Comparison of ENCODE assay signal across 34 cellular contexts in the genomic region with DNA sequence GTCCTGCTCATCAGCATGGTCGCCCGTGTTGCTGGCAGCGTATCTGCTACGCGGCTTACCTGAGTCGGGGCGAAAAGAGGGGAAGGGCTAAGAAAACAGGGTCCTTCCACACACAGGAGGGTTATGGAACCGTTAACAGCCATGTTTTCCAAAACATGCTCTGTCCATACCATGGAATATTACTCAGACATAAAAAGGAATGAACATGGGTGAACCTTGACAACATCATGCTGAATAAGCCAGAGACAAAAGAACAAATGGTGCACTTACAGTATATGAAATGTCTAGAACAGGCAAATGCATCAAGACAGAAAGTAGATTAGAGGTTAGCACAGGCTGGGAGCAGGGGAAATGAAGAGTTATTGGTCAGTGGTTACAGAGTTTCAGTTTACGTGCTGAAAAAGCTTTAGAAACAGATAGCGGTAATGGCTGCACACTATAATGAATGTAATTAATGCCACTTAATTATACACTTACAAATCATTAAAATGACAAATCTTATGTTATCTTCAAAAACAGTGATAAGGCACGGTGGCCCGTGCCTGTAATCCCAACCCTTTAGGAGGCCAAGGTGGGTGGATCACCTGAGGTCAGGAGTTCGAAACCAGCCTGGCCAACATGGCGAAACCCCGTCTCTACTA. TPM values are rescaled to one million over a fixed set of nuclear protein-coding genes. Genes with fewer than 3 reads are reported as not detected.
"Had no signal": no experiment of that assay in that cellular context is flagged by ENCODE, and none has a peak within 500 bp of the region (broad histone marks: within the 10 kb centered on the region; RNA-seq: fewer than 3 reads in every experiment).

No MANE protein-coding gene starts in this region.

- H3K36me3 ChIP-seq: Peyer's patch, SJSA1 had no signal

- H3K27me3 Mint-ChIP-seq: activated CD4-positive, alpha-beta T cell treated with anti-CD3 and anti-CD28 coated beads, Interleukin-2, amount 10 ng/mL, durations not matched to agents 24 days and 14 days; activated CD8-positive, alpha-beta T cell treated with anti-CD3 and anti-CD28 coated beads for 36 hours; activated naive CD4-positive, alpha-beta T cell treated with anti-CD3 and anti-CD28 coated beads, Interleukin-2, amount 10 ng/mL, durations not matched to agents 7 days and 5 days; activated naive CD8-positive, alpha-beta T cell; activated naive CD8-positive, alpha-beta T cell treated with anti-CD3 and anti-CD28 coated beads, Interleukin-2, amount 50 U/mL, for 24 hours; brain had no signal

- H3K9me3 ChIP-seq: MG63, Peyer's patch, SJSA1, SK-N-SH had no signal

- H3K9ac ChIP-seq: SK-N-SH had no signal

- H3K36me3 Mint-ChIP-seq: activated naive CD8-positive, alpha-beta T cell had no signal

- H3K4me2 ChIP-seq: SK-N-SH had no signal

- H3K27ac ChIP-seq: Peyer's patch, SJSA1 had no signal

- H3K4me1 ChIP-seq: Peyer's patch, SJSA1 had no signal

- H3K9me3 Mint-ChIP-seq: activated CD4-positive, alpha-beta T cell treated with anti-CD3 and anti-CD28 coated beads, Interleukin-2, amount 10 ng/mL, durations not matched to agents 24 days and 14 days; activated CD8-positive, alpha-beta T cell treated with anti-CD3 and anti-CD28 coated beads for 36 hours; activated naive CD4-positive, alpha-beta T cell treated with anti-CD3 and anti-CD28 coated beads, Interleukin-2, amount 10 ng/mL, durations not matched to agents 7 days and 5 days; activated naive CD8-positive, alpha-beta T cell treated with anti-CD3 and anti-CD28 coated beads, Interleukin-2, amount 50 U/mL, for 24 hours; activated T-cell treated with anti-CD3 and anti-CD28 coated beads, Interleukin-2, amount 50 U/mL, for 4 hours; activated T-helper 1 cell treated with anti-CD3 and anti-CD28 coated beads, Interleukin-12 subunit alpha, Interleukin-12 subunit beta, Interleukin-2, Interleukin-4 antibody, amounts not matched to agents 30 ng/mL and 10 ng/mL and 1 ng/mL, durations not matched to agents 14 hours and 24 hours and 36 hours; brain; T-helper 1 cell treated with Interleukin-12 subunit alpha and Interleukin-12 subunit beta and Interleukin-4 antibody, amounts not matched to agents 30 μg/mL and 1 μg/mL, for 36 hours; T-helper 2 cell treated with Interferon-gamma antibody and Interleukin-4, amounts not matched to agents 5 μg/mL and 100 μg/mL, for 36 hours had no signal

- ATAC-seq: activated CD8-positive, alpha-beta T cell treated with anti-CD3 and anti-CD28 coated beads for 36 hours; activated naive CD8-positive, alpha-beta T cell treated with anti-CD3 and anti-CD28 coated beads, Interleukin-2, amount 50 U/mL, for 24 hours; activated T-cell treated with anti-CD3 and anti-CD28 coated beads, Interleukin-2, amount 50 U/mL, for 4 hours; PC-3 had no signal

- H3K4me3 ChIP-seq: MG63, Peyer's patch, SJSA1 had no signal

- H3K27me3 ChIP-seq: MG63, Peyer's patch, SJSA1 had no signal

- DNase-seq: activated CD4-positive, alpha-beta T cell treated with anti-CD3 and anti-CD28 coated beads, Interleukin-2, amount 10 ng/mL, durations not matched to agents 24 days and 14 days; activated CD4-positive, alpha-beta T cell treated with anti-CD3 and anti-CD28 coated beads, Interleukin-2, amount 50 U/mL, for 4 hours; activated CD8-positive, alpha-beta memory T cell treated with anti-CD3 and anti-CD28 coated beads, Interleukin-2, amount 50 U/mL, for 4 hours; activated CD8-positive, alpha-beta T cell treated with anti-CD3 and anti-CD28 coated beads for 36 hours; activated naive CD4-positive, alpha-beta T cell treated with anti-CD3 and anti-CD28 coated beads, Interleukin-2, amount 10 ng/mL, durations not matched to agents 7 days and 5 days; activated naive CD8-positive, alpha-beta T cell treated with anti-CD3 and anti-CD28 coated beads, Interleukin-2, amount 50 U/mL, for 24 hours; activated T-cell treated with anti-CD3 and anti-CD28 coated beads for 4 hours; activated T-cell treated with anti-CD3 and anti-CD28 coated beads, Interleukin-2, amount 50 U/mL, for 4 hours; anterior cingulate cortex; caudate nucleus; cerebellar nuclear complex; MG63; NCI-H1048; NCI-H1105 treated with DMSO at 0.1 percent for 48 hours; NCI-H1436; NCI-H1694; NCI-H1930; NCI-H2081 treated with DMSO at 0.1 percent for 48 hours; NCI-H345; NCI-H524 treated with DMSO at 0.1 percent for 48 hours; NK-92 treated with Interleukin-12 subunit alpha and Interleukin-12 subunit beta, amount 100 ng/mL, for 24 hours; PC-3; Peyer's patch; RPMI8226; SHP77 treated with DMSO at 0.1 percent for 48 hours; SK-N-SH had no signal

- H3K4me3 Mint-ChIP-seq: activated CD4-positive, alpha-beta T cell treated with anti-CD3 and anti-CD28 coated beads, Interleukin-2, amount 10 ng/mL, durations not matched to agents 24 days and 14 days; activated CD8-positive, alpha-beta T cell treated with anti-CD3 and anti-CD28 coated beads for 36 hours; activated naive CD4-positive, alpha-beta T cell treated with anti-CD3 and anti-CD28 coated beads, Interleukin-2, amount 10 ng/mL, durations not matched to agents 7 days and 5 days; activated naive CD8-positive, alpha-beta T cell; activated naive CD8-positive, alpha-beta T cell treated with anti-CD3 and anti-CD28 coated beads, Interleukin-2, amount 50 U/mL, for 24 hours; activated T-cell treated with anti-CD3 and anti-CD28 coated beads, Interleukin-2, amount 50 U/mL, for 4 hours; activated T-helper 1 cell treated with anti-CD3 and anti-CD28 coated beads, Interleukin-12 subunit alpha, Interleukin-12 subunit beta, Interleukin-2, Interleukin-4 antibody, amounts not matched to agents 30 ng/mL and 10 ng/mL and 1 ng/mL, durations not matched to agents 14 hours and 24 hours and 36 hours; brain; T-helper 1 cell treated with Interleukin-12 subunit alpha and Interleukin-12 subunit beta and Interleukin-4 antibody, amounts not matched to agents 30 μg/mL and 1 μg/mL, for 36 hours; T-helper 2 cell treated with Interferon-gamma antibody and Interleukin-4, amounts not matched to agents 5 μg/mL and 100 μg/mL, for 36 hours had no signal

- H3K27ac Mint-ChIP-seq: activated CD4-positive, alpha-beta T cell treated with anti-CD3 and anti-CD28 coated beads, Interleukin-2, amount 10 ng/mL, durations not matched to agents 24 days and 14 days; activated CD8-positive, alpha-beta T cell treated with anti-CD3 and anti-CD28 coated beads for 36 hours; activated naive CD4-positive, alpha-beta T cell treated with anti-CD3 and anti-CD28 coated beads, Interleukin-2, amount 10 ng/mL, durations not matched to agents 7 days and 5 days; activated naive CD8-positive, alpha-beta T cell; activated naive CD8-positive, alpha-beta T cell treated with anti-CD3 and anti-CD28 coated beads, Interleukin-2, amount 50 U/mL, for 24 hours; activated T-helper 1 cell treated with anti-CD3 and anti-CD28 coated beads, Interleukin-12 subunit alpha, Interleukin-12 subunit beta, Interleukin-2, Interleukin-4 antibody, amounts not matched to agents 30 ng/mL and 10 ng/mL and 1 ng/mL, durations not matched to agents 14 hours and 24 hours and 36 hours; brain; T-helper 1 cell treated with Interleukin-12 subunit alpha and Interleukin-12 subunit beta and Interleukin-4 antibody, amounts not matched to agents 30 μg/mL and 1 μg/mL, for 36 hours had no signal

RNA-seq across cellular contexts. Expression of a gene that starts 21.8 kb away (rescaled TPM):
- total RNA-seq: activated CD4-positive, alpha-beta T cell treated with anti-CD3 and anti-CD28 coated beads, Interleukin-2, amount 10 ng/mL, durations not matched to agents 24 days and 14 days; activated CD8-positive, alpha-beta T cell treated with anti-CD3 and anti-CD28 coated beads for 36 hours; activated T-helper 1 cell treated with anti-CD3 and anti-CD28 coated beads, Interleukin-12 subunit alpha, Interleukin-12 subunit beta, Interleukin-2, Interleukin-4 antibody, amounts not matched to agents 30 ng/mL and 10 ng/mL and 1 ng/mL, durations not matched to agents 14 hours and 24 hours and 36 hours; bronchial epithelial cell; NCI-H460; PC-3; Peyer's patch; SJSA1 had no signal
- polyA plus RNA-seq: SK-N-SH had no signal

RNA-seq across cellular contexts. Expression of a gene that starts 35.1 kb away (rescaled TPM):
- total RNA-seq: activated CD4-positive, alpha-beta T cell treated with anti-CD3 and anti-CD28 coated beads, Interleukin-2, amount 10 ng/mL, durations not matched to agents 24 days and 14 days; activated CD8-positive, alpha-beta T cell treated with anti-CD3 and anti-CD28 coated beads for 36 hours; activated T-cell treated with anti-CD3 and anti-CD28 coated beads, Interleukin-2, amount 50 U/mL, for 4 hours; activated T-helper 1 cell treated with anti-CD3 and anti-CD28 coated beads, Interleukin-12 subunit alpha, Interleukin-12 subunit beta, Interleukin-2, Interleukin-4 antibody, amounts not matched to agents 30 ng/mL and 10 ng/mL and 1 ng/mL, durations not matched to agents 14 hours and 24 hours and 36 hours; bronchial epithelial cell; NCI-H460; PC-3; Peyer's patch; SJSA1 had no signal
- polyA plus RNA-seq: SK-N-SH had no signal

RNA-seq across cellular contexts. Expression of a gene that starts 42.0 kb away (rescaled TPM):
- total RNA-seq: activated CD4-positive, alpha-beta T cell treated with anti-CD3 and anti-CD28 coated beads, Interleukin-2, amount 10 ng/mL, durations not matched to agents 24 days and 14 days; activated CD8-positive, alpha-beta T cell treated with anti-CD3 and anti-CD28 coated beads for 36 hours; activated T-cell treated with anti-CD3 and anti-CD28 coated beads, Interleukin-2, amount 50 U/mL, for 4 hours; bronchial epithelial cell; NCI-H460; PC-3; SJSA1 had no signal
- polyA plus RNA-seq: SK-N-SH had no signal

RNA-seq across cellular contexts. Expression of a gene that starts 45.8 kb away (rescaled TPM):
- total RNA-seq: activated CD4-positive, alpha-beta T cell treated with anti-CD3 and anti-CD28 coated beads, Interleukin-2, amount 10 ng/mL, durations not matched to agents 24 days and 14 days; activated CD8-positive, alpha-beta T cell treated with anti-CD3 and anti-CD28 coated beads for 36 hours; activated T-helper 1 cell treated with anti-CD3 and anti-CD28 coated beads, Interleukin-12 subunit alpha, Interleukin-12 subunit beta, Interleukin-2, Interleukin-4 antibody, amounts not matched to agents 30 ng/mL and 10 ng/mL and 1 ng/mL, durations not matched to agents 14 hours and 24 hours and 36 hours; bronchial epithelial cell; PC-3; Peyer's patch; SJSA1 had no signal
- polyA plus RNA-seq: SK-N-SH had no signal
